16 cellular contexts compared by ENCODE assay signal in genomic region chr15:74387988-74388955, GRCh38. TPM values are rescaled to one million over a fixed set of nuclear protein-coding genes. Genes with fewer than 3 reads are reported as not detected.
DNase-seq lines count a peak whose midpoint lies in the region; ATAC-seq and TF ChIP-seq lines count a peak whose summit lies in the region.
"Had no signal": no experiment of that assay in that cellular context is flagged by ENCODE, and none has a peak within 500 bp of the region (broad histone marks: within the 10 kb centered on the region; RNA-seq: fewer than 3 reads in every experiment).

No MANE protein-coding gene starts in this region.

- no peaks in the 10 kb centered on the region for H3K36me3 Mint-ChIP-seq in IgD-negative memory B cell
- H3K36me3 Mint-ChIP-seq in activated naive CD8-positive, alpha-beta T cell treated with anti-CD3 and anti-CD28 coated beads, Interleukin-2, amount 10 ng/mL, durations not matched to agents 7 days and 5 days: no peaks in the 10 kb centered on the region

- H3K9me3 ChIP-seq in left lung (no peaks in the 10 kb centered on the region), vagina (no peaks in the 10 kb centered on the region)

- no peak for TF ChIP-seq POLR2A in vagina (IDR thresholded peaks at IDR 0.05)

- H3K9me3 Mint-ChIP-seq in IgD-negative memory B cell: no peaks in the 10 kb centered on the region
- H3K9me3 Mint-ChIP-seq in activated naive CD8-positive, alpha-beta T cell treated with anti-CD3 and anti-CD28 coated beads, Interleukin-2, amount 10 ng/mL, durations not matched to agents 7 days and 5 days: no peaks in the 10 kb centered on the region

- H3K4me3 Mint-ChIP-seq in IgD-negative memory B cell: no peak overlapping the region
- no peak overlapping the region for H3K4me3 Mint-ChIP-seq in activated naive CD8-positive, alpha-beta T cell treated with anti-CD3 and anti-CD28 coated beads, Interleukin-2, amount 10 ng/mL, durations not matched to agents 7 days and 5 days

- intact Hi-C loops in left lung (cut with DNase I) (no loop called here), vagina (cut with DNase I) (no loop called here)

- no peaks in the 10 kb centered on the region for H3K27me3 ChIP-seq in left lung
- H3K27me3 ChIP-seq in vagina: no peaks in the 10 kb centered on the region

- POLR2A ChIA-PET in activated naive CD8-positive, alpha-beta T cell treated with anti-CD3 and anti-CD28 coated beads, Interleukin-2, amount 10 ng/mL, durations not matched to agents 7 days and 5 days (lab: Charles Lee): interaction anchor here (1.1 to 2.9 kb wide), 4 partner anchors 13 to 46 kb away, joined by 3 to 14 read pairs (median 3); no protein-coding TSS in a partner anchor

- ATAC-seq in activated naive CD8-positive, alpha-beta T cell treated with anti-CD3 and anti-CD28 coated beads, Interleukin-2, amount 10 ng/mL, durations not matched to agents 7 days and 5 days (ENCODE audit: low read depth): no peak
- ATAC-seq in left lung (peak; percentile 8), GM18520 (IDR thresholded peaks at IDR 0.05; ENCODE audit: unreplicated experiment) (no peak)
- ATAC-seq: PC-3 had no signal

- H3K27ac Mint-ChIP-seq in IgD-negative memory B cell: peak overlapping the region in 2 of 3 donors; percentile 47 to 90
- peak overlapping the region; percentile 63 for H3K27ac Mint-ChIP-seq in activated naive CD8-positive, alpha-beta T cell treated with anti-CD3 and anti-CD28 coated beads, Interleukin-2, amount 10 ng/mL, durations not matched to agents 7 days and 5 days

- peaks cover 29 to 66% (median 65%) of the 10 kb centered on the region in 3 donors for H3K4me1 Mint-ChIP-seq in IgD-negative memory B cell
- H3K4me1 Mint-ChIP-seq in activated naive CD8-positive, alpha-beta T cell treated with anti-CD3 and anti-CD28 coated beads, Interleukin-2, amount 10 ng/mL, durations not matched to agents 7 days and 5 days: peaks cover 61% of the 10 kb centered on the region

- TF ChIP-seq CTCF in left lung (IDR thresholded peaks at IDR 0.05) (no peak), vagina (IDR thresholded peaks at IDR 0.05) (no peak)

- H3K36me3 ChIP-seq in left lung (no peaks in the 10 kb centered on the region), vagina (no peaks in the 10 kb centered on the region)

- H3K27ac ChIP-seq in left lung (no peak overlapping the region), vagina (no peak overlapping the region)

- in situ Hi-C loops in ACHN (cut with HindIII; ENCODE audit: low pct_ligation_motif_present, low pct_unique_long_range_greater_than_20kb, low sequenced_read_pairs): no loop called here

- H3K4me1 ChIP-seq in left lung (peaks cover 0 to 44% of the 10 kb centered on the region in 2 donors), vagina (no peaks in the 10 kb centered on the region)

- DNase-seq in ACHN: peak; percentile 28
- no peak for DNase-seq in activated naive CD8-positive, alpha-beta T cell treated with anti-CD3 and anti-CD28 coated beads, Interleukin-2, amount 10 ng/mL, durations not matched to agents 7 days and 5 days
- DNase-seq in left lung: peak in 1 of 2 donors; percentile 68
- DNase-seq in NCI-H1048 (lab: John Stamatoyannopoulos, UW): no peak
- DNase-seq in vagina (ENCODE audit: extremely low spot score in 2 of 2): no peak
- DNase-seq in HK-2 (ENCODE audit: unreplicated experiment): no peak
- DNase-seq: activated CD4-positive, alpha-beta T cell treated with anti-CD3 and anti-CD28 coated beads for 4 hours; DMS53; NCI-H1092; NCI-H446 treated with DMSO at 0.1 percent for 48 hours; PC-3; stimulated activated CD4-positive, alpha-beta T cell treated with anti-CD3 and anti-CD28 coated beads, Interleukin-12 subunit alpha, Interleukin-12 subunit beta, amount 100 ng/mL, for 4 hours; substantia nigra; T-helper 1 cell had no signal

- H3K27me3 Mint-ChIP-seq in IgD-negative memory B cell: no peaks in the 10 kb centered on the region
- H3K27me3 Mint-ChIP-seq in activated naive CD8-positive, alpha-beta T cell treated with anti-CD3 and anti-CD28 coated beads, Interleukin-2, amount 10 ng/mL, durations not matched to agents 7 days and 5 days: no peaks in the 10 kb centered on the region

- H3K4me3 ChIP-seq in left lung: no peak overlapping the region
- no peak overlapping the region for H3K4me3 ChIP-seq in vagina

RNA-seq across cellular contexts. Expression of gene CYP11A1, which starts 20.8 kb away (rescaled TPM):
- not detected for polyA plus RNA-seq in IgD-negative memory B cell
- total RNA-seq in activated naive CD8-positive, alpha-beta T cell treated with anti-CD3 and anti-CD28 coated beads, Interleukin-2, amount 10 ng/mL, durations not matched to agents 7 days and 5 days: not detected
- total RNA-seq in left lung: under 1 TPM; 0.34 to 0.64 TPM
- total RNA-seq in vagina: 8.8 TPM

RNA-seq across cellular contexts. Expression of gene SEMA7A, which starts 45.5 kb away (rescaled TPM):
- polyA plus RNA-seq in IgD-negative memory B cell: 5.0 TPM
- 10 to 100 TPM; 15.2 to 15.8 TPM for total RNA-seq in activated naive CD8-positive, alpha-beta T cell treated with anti-CD3 and anti-CD28 coated beads, Interleukin-2, amount 10 ng/mL, durations not matched to agents 7 days and 5 days
- total RNA-seq in left lung (1 to 10 TPM; 4.7 to 7.8 TPM), vagina (3.9 TPM)
